ENCODE assay signal across 10 cellular contexts in genomic region chr16:87389245-87389644, GRCh38. TPM values are rescaled to one million over a fixed set of nuclear protein-coding genes. Genes with fewer than 3 reads are reported as not detected.
DNase-seq lines count a peak whose midpoint lies in the region; ATAC-seq and TF ChIP-seq lines count a peak whose summit lies in the region.
"Had no signal": no experiment of that assay in that cellular context is flagged by ENCODE, and none has a peak within 500 bp of the region (broad histone marks: within the 10 kb centered on the region; RNA-seq: fewer than 3 reads in every experiment).

No MANE protein-coding gene starts in this region.

- H3K4me1 Mint-ChIP-seq in activated naive CD8-positive, alpha-beta T cell treated with anti-CD3 and anti-CD28 coated beads for 36 hours = peaks cover 43% of the 10 kb centered on the region

- H3K4me3 ChIP-seq in HL-60 (replicated peaks; ENCODE audit: insufficient read depth, low read length) (no peak overlapping the region), muscle layer of duodenum (ENCODE audit: low read depth in 1 of 2, low read length in 2 of 2) (no peak overlapping the region)

- no peak overlapping the region for H3K4me3 Mint-ChIP-seq in activated naive CD8-positive, alpha-beta T cell treated with anti-CD3 and anti-CD28 coated beads for 36 hours

- H3K27me3 ChIP-seq in HL-60 (ENCODE audit: insufficient read depth, poor library complexity, severe bottlenecking) (no peaks in the 10 kb centered on the region), muscle layer of duodenum (ENCODE audit: low read depth, low read length) (no peaks in the 10 kb centered on the region)

- H3K9me3 Mint-ChIP-seq in activated naive CD8-positive, alpha-beta T cell treated with anti-CD3 and anti-CD28 coated beads for 36 hours = no peaks in the 10 kb centered on the region

- in situ Hi-C loops in GM13977 (cut with MboI; ENCODE audit: low pct_unique_long_range_greater_than_20kb, low sequenced_read_pairs, unreplicated experiment) = no loop called here

- H3K27me3 Mint-ChIP-seq in activated naive CD8-positive, alpha-beta T cell treated with anti-CD3 and anti-CD28 coated beads for 36 hours = no peaks in the 10 kb centered on the region

- peaks cover 20 to 32% of the 10 kb centered on the region in 2 donors for H3K4me1 ChIP-seq in muscle layer of duodenum (ENCODE audit: control insufficient read depth in 1 of 2, insufficient read depth in 2 of 2, low read length in 2 of 2)

- H3K9me3 ChIP-seq in muscle layer of duodenum (ENCODE audit: control insufficient read depth in 1 of 2, low read length in 2 of 2) = no peaks in the 10 kb centered on the region

- TF ChIP-seq CTCF in 22Rv1 (IDR thresholded peaks at IDR 0.05) = no peak
- TF ChIP-seq CTCF in HL-60 (IDR thresholded peaks at IDR 0.05; ENCODE audit: insufficient read depth, low read length) = no peak
- no peak for TF ChIP-seq CTCF in GM13977 (IDR thresholded peaks at IDR 0.05; ENCODE audit: extremely low read depth, insufficient read depth, missing control alignments)

- H3K36me3 ChIP-seq in muscle layer of duodenum (ENCODE audit: control insufficient read depth in 1 of 2, insufficient read depth in 2 of 2, low read length in 2 of 2) = peaks cover 0 to 10% of the 10 kb centered on the region in 2 donors

- H3K27ac Mint-ChIP-seq in activated naive CD8-positive, alpha-beta T cell treated with anti-CD3 and anti-CD28 coated beads for 36 hours = peak overlapping the region; percentile 88

- DNase-seq in HL-60 (ENCODE audit: low read depth in 1 of 2, low spot score in 1 of 2) (peak in 1 of 2 experiments; percentile 1), 8988T (no peak), GM13977 (ENCODE audit: low spot score) (no peak), OCI-M2 (lab: John Stamatoyannopoulos, UW; ENCODE audit: unreplicated experiment) (no peak)
- DNase-seq in activated naive CD8-positive, alpha-beta T cell treated with anti-CD3 and anti-CD28 coated beads for 36 hours = no peak
- DNase-seq: aorta; stimulated activated CD4-positive, alpha-beta T cell treated with anti-CD3 and anti-CD28 coated beads, Interleukin-4, amount 100 ng/mL, for 4 hours had no signal

- no peak for ATAC-seq in GM18858 (IDR thresholded peaks at IDR 0.05; ENCODE audit: unreplicated experiment)

- peaks cover 5% of the 10 kb centered on the region for H3K36me3 Mint-ChIP-seq in activated naive CD8-positive, alpha-beta T cell treated with anti-CD3 and anti-CD28 coated beads for 36 hours

- peak overlapping the region; percentile 93 for H3K27ac ChIP-seq in 22Rv1
- peak overlapping the region; percentile 81 for H3K27ac ChIP-seq in HL-60 (replicated peaks)
- H3K27ac ChIP-seq in muscle layer of duodenum (ENCODE audit: low read length) = peak overlapping the region; percentile 19

RNA-seq across cellular contexts. Expression of gene MAP1LC3B, which starts 2.9 kb away (rescaled TPM):
- 10 to 100 TPM; 55.6 to 57.0 TPM for total RNA-seq in activated naive CD8-positive, alpha-beta T cell treated with anti-CD3 and anti-CD28 coated beads for 36 hours

RNA-seq across cellular contexts. Expression of gene FBXO31, which starts 5.7 kb away (rescaled TPM):
- 10 to 100 TPM; 35.6 to 38.3 TPM for total RNA-seq in activated naive CD8-positive, alpha-beta T cell treated with anti-CD3 and anti-CD28 coated beads for 36 hours

Comparison
In these comparisons a context has a peak if more than half of its experiments do, and no peak if none do; other contexts are left out.
1. H3K27ac ChIP-seq: peak in every context shown above with its lines; median percentile 93 in 22Rv1; 81 in HL-60; 19 in muscle layer of duodenum.